ENCODE assay signal across 13 cellular contexts in the genomic region with DNA sequence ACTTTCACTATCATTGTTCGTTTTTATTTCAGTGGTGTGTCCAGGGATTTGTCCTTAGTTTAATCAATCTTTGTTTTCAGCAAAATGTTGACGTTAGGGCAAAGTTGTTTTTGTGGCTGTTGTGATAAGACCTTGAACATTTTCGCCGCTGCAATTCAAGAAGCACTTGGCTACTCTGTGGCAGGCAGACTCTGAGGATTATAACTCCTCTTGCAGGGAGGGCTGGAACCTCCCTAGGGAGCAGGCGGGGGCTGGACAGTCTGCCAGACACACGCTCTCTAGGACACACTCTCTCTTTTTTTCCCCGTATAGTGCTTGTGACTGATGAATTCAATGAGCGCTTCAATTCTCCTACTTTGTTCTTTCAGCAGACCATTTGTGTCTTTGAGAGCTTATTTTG.
A peak's percentile ranks its signal among the peaks of the same experiment; 100 is the strongest.
DNase-seq lines count a peak whose midpoint lies in the region; ATAC-seq and TF ChIP-seq lines count a peak whose summit lies in the region.
"Had no signal": no experiment of that assay in that cellular context is flagged by ENCODE, and none has a peak within 500 bp of the region (broad histone marks: within the 10 kb centered on the region; RNA-seq: fewer than 3 reads in every experiment).

No MANE protein-coding gene starts in this region.

- H3K4me3 ChIP-seq in fibroblast of mammary gland (ENCODE audit: control insufficient read depth, low read depth, low read length) (peak overlapping the region; percentile 19), tibial artery (peak overlapping the region; percentile 27 to 33)
- H3K4me3 ChIP-seq: prostate gland had no signal

- peaks cover 0 to 8% (median 6%) of the 10 kb centered on the region in 3 donors for H3K9me3 ChIP-seq in tibial artery
- H3K9me3 ChIP-seq: prostate gland had no signal

- intact Hi-C loops in tibial artery (cut with DNase I; ENCODE audit: low total_unique reads) = no loop called here

- H3K27ac ChIP-seq in tibial artery = no peak overlapping the region
- H3K27ac ChIP-seq: epithelial cell of prostate, prostate gland had no signal

- no peak for TF ChIP-seq CTCF in fibroblast of mammary gland (conservative IDR thresholded peaks at IDR 0.05; ENCODE audit: control insufficient read depth, insufficient read depth, low read depth, low read length)
- TF ChIP-seq CTCF in tibial artery (IDR thresholded peaks at IDR 0.05) = no peak

- ATAC-seq in HG03378 (IDR thresholded peaks at IDR 0.05; ENCODE audit: unreplicated experiment) = no peak
- ATAC-seq: activated CD8-positive, alpha-beta memory T cell treated with anti-CD3 and anti-CD28 coated beads, Interleukin-2, amount 10 ng/mL, durations not matched to agents 7 days and 5 days had no signal

- H3K27me3 ChIP-seq in tibial artery = no peaks in the 10 kb centered on the region

- peak; percentile 13 for DNase-seq in NCI-H69 (lab: John Stamatoyannopoulos, UW)
- peak; percentile 52 for DNase-seq in fibroblast of mammary gland (ENCODE audit: low read depth)
- DNase-seq in medulla oblongata (ENCODE audit: extremely low spot score) = peak; percentile 57
- peak in 1 of 2 donors; percentile 24 for DNase-seq in tibial artery
- DNase-seq in activated CD4-positive, alpha-beta T cell treated with anti-CD3 and anti-CD28 coated beads, Interleukin-2, amount 50 U/mL, for 1 hour = no peak
- DNase-seq in 8988T = no peak
- DNase-seq: activated CD8-positive, alpha-beta memory T cell treated with anti-CD3 and anti-CD28 coated beads, Interleukin-2, amount 10 ng/mL, durations not matched to agents 7 days and 5 days; DMS53; kidney glomerular epithelial cell; T1000 had no signal

- H3K4me1 ChIP-seq in tibial artery = peaks cover 0 to 20% (median 2%) of the 10 kb centered on the region in 4 donors
- H3K4me1 ChIP-seq: prostate gland had no signal

- peaks cover 0 to 3% (median 0%) of the 10 kb centered on the region in 3 donors for H3K36me3 ChIP-seq in tibial artery
- H3K36me3 ChIP-seq: prostate gland had no signal

Comparison
In these comparisons a context has a peak if more than half of its experiments do, and no peak if none do; other contexts are left out.
1. DNase-seq: peak in NCI-H69 (single experiment), fibroblast of mammary gland (single experiment) and medulla oblongata (single experiment); none in activated CD4-positive, alpha-beta T cell treated with anti-CD3 and anti-CD28 coated beads, Interleukin-2, amount 50 U/mL, for 1 hour (single experiment) and 8988T (single experiment).